ENCODE assay signal across 11 cellular contexts in the genomic region with DNA sequence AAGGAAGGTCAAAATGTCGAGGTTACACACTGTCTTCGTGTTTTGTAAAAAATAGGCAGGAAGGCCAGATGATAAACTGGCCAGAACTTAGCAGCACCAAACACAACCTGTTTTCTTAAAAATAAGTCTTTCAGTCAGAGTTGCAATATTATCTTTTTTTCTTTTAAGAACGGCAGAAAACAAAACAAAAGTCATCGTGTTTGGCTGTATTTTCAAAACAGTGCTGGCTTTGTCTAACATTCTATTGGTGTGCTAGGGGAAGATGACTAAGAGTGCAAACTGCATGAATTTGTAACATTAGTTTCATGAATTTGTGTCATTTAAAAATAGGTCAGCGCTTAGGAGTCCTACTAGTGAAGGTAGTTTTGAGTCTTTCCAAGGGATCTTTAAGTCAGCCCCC. TPM values are rescaled to one million over a fixed set of nuclear protein-coding genes. Genes with fewer than 3 reads are reported as not detected.
DNase-seq lines count a peak whose midpoint lies in the region; ATAC-seq and TF ChIP-seq lines count a peak whose summit lies in the region.
"Had no signal": no experiment of that assay in that cellular context is flagged by ENCODE, and none has a peak within 500 bp of the region (broad histone marks: within the 10 kb centered on the region; RNA-seq: fewer than 3 reads in every experiment).

No MANE protein-coding gene starts in this region.

- in situ Hi-C loops in mammary epithelial cell (cut with MboI; ENCODE audit: low sequenced_read_pairs in 2 of 2), result loop anchor here in 1 of 2 donors (10.0 kb wide), 1 partner anchor 910 kb away; no protein-coding TSS in a partner anchor

- intact Hi-C loops in activated CD4-positive, alpha-beta T cell treated with anti-CD3 and anti-CD28 coated beads, Interleukin-2, amount 10 ng/mL, durations not matched to agents 24 days and 14 days (cut with micrococcal nuclease), result loop anchor here (5.0 kb wide), 1 partner anchor 633 kb away; no protein-coding TSS in a partner anchor
- intact Hi-C loops in mammary epithelial cell (cut with micrococcal nuclease), result loop anchor here (5.0 to 10.0 kb wide), 2 partner anchors 610 to 772 kb away; no protein-coding TSS in a partner anchor

- H3K27ac Mint-ChIP-seq in activated CD4-positive, alpha-beta T cell treated with anti-CD3 and anti-CD28 coated beads, Interleukin-2, amount 10 ng/mL, durations not matched to agents 24 days and 14 days, result peak overlapping the region; percentile 88

- peak overlapping the region in 2 of 3 experiments; percentile 26 to 42 for H3K4me3 ChIP-seq in mammary epithelial cell (replicated peaks in 1 of 3; ENCODE audit: insufficient read depth in 1 of 3, low read depth in 2 of 3, low read length in 3 of 3)

- H3K27ac ChIP-seq in mammary epithelial cell (ENCODE audit: insufficient read depth, low read depth, low read length), result peak overlapping the region; percentile 18
- H3K27ac ChIP-seq in substantia nigra (ENCODE audit: low read depth, low read length, poor library complexity, severe bottlenecking), result peak overlapping the region; percentile 62

- no peaks in the 10 kb centered on the region for H3K9me3 Mint-ChIP-seq in activated CD4-positive, alpha-beta T cell treated with anti-CD3 and anti-CD28 coated beads, Interleukin-2, amount 10 ng/mL, durations not matched to agents 24 days and 14 days
- H3K9me3 Mint-ChIP-seq: activated naive CD4-positive, alpha-beta T cell treated with anti-CD3 and anti-CD28 coated beads, Interleukin-2, amount 50 U/mL, for 72 hours had no signal

- H3K79me2 ChIP-seq in mammary epithelial cell (ENCODE audit: insufficient read depth, low read length), result peaks cover 42% of the 10 kb centered on the region

- ATAC-seq in GM21786 (IDR thresholded peaks at IDR 0.05; ENCODE audit: unreplicated experiment), result no peak

- BruUV-seq in mammary epithelial cell (replicated peaks; lab: Mats Ljungman, UMichigan), result no TSS peak

- H4K20me1 ChIP-seq in mammary epithelial cell (ENCODE audit: insufficient read depth, low read length), result no peaks in the 10 kb centered on the region

- H3K9me3 ChIP-seq in mammary epithelial cell (replicated peaks; ENCODE audit: insufficient read depth, low read length), result no peaks in the 10 kb centered on the region

- DNase-seq in activated CD4-positive, alpha-beta T cell treated with anti-CD3 and anti-CD28 coated beads, Interleukin-2, amount 10 ng/mL, durations not matched to agents 24 days and 14 days, result peak; percentile 41
- DNase-seq in activated CD4-positive, alpha-beta T cell treated with anti-CD3 and anti-CD28 coated beads for 1 hour, result no peak
- DNase-seq in mammary epithelial cell (peak; percentile 39), lung microvascular endothelial cell (ENCODE audit: low read depth in 2 of 2) (peak; percentile 21 to 42), substantia nigra (lab: John Stamatoyannopoulos, UW) (no peak), NOMO-1 (lab: John Stamatoyannopoulos, UW; ENCODE audit: unreplicated experiment in 2 of 2) (no peak), D341Med (ENCODE audit: low spot score) (no peak)
- DNase-seq: retina; stimulated activated naive CD4-positive, alpha-beta T cell had no signal

- H3K27me3 ChIP-seq in mammary epithelial cell (ENCODE audit: insufficient read depth, low read length), result no peaks in the 10 kb centered on the region

- peak overlapping the region; percentile 21 for H2AFZ ChIP-seq in mammary epithelial cell (ENCODE audit: low read depth, low read length)

- H3K36me3 Mint-ChIP-seq in activated CD4-positive, alpha-beta T cell treated with anti-CD3 and anti-CD28 coated beads, Interleukin-2, amount 10 ng/mL, durations not matched to agents 24 days and 14 days (ENCODE audit: low read depth), result peaks cover 53% of the 10 kb centered on the region

- H3K4me1 Mint-ChIP-seq in activated CD4-positive, alpha-beta T cell treated with anti-CD3 and anti-CD28 coated beads, Interleukin-2, amount 10 ng/mL, durations not matched to agents 24 days and 14 days, result peaks cover 24% of the 10 kb centered on the region

- peak overlapping the region; percentile 1 for H3K9ac ChIP-seq in mammary epithelial cell (ENCODE audit: insufficient read depth, low read length)

- H3K4me1 ChIP-seq in mammary epithelial cell (ENCODE audit: insufficient read depth, low read length), result peaks cover 17% of the 10 kb centered on the region

- H3K36me3 ChIP-seq in mammary epithelial cell (ENCODE audit: insufficient read depth, low read length), result no peaks in the 10 kb centered on the region

- CTCF ChIA-PET in mammary epithelial cell (lab: Charles Lee; ENCODE audit: low non-redundant PET), result no interaction called here

- dilution Hi-C loops in mammary epithelial cell (cut with HindIII; ENCODE audit: low sequenced_read_pairs), result no loop called here

- H3K4me3 Mint-ChIP-seq in activated CD4-positive, alpha-beta T cell treated with anti-CD3 and anti-CD28 coated beads, Interleukin-2, amount 10 ng/mL, durations not matched to agents 24 days and 14 days, result peak overlapping the region; percentile 87

- peaks cover 5% of the 10 kb centered on the region for H3K27me3 Mint-ChIP-seq in activated CD4-positive, alpha-beta T cell treated with anti-CD3 and anti-CD28 coated beads, Interleukin-2, amount 10 ng/mL, durations not matched to agents 24 days and 14 days

- no peak for TF ChIP-seq CTCF in mammary epithelial cell (conservative IDR thresholded peaks at IDR 0.05 in 1 of 2, IDR thresholded peaks at IDR 0.05 in 1 of 2; ENCODE audit: extremely low read depth in 1 of 2, insufficient read depth in 1 of 2, low read depth in 1 of 2, low read length in 2 of 2)

- peak overlapping the region; percentile 95 for H3K4me2 ChIP-seq in mammary epithelial cell (ENCODE audit: insufficient read depth, low read depth, low read length)

- 20% methylated on average over 5 of the region's 5 CpGs for WGBS in mammary epithelial cell (ENCODE audit: low coverage, missing lambda C conversion rate)

RNA-seq across cellular contexts. Expression of a gene that starts 5.3 kb away (rescaled TPM):
- 61.5 and 62.8 TPM in 2 replicates for total RNA-seq in activated CD4-positive, alpha-beta T cell treated with anti-CD3 and anti-CD28 coated beads, Interleukin-2, amount 10 ng/mL, durations not matched to agents 24 days and 14 days
- total RNA-seq in mammary epithelial cell, result 10 to 100 TPM; 10.3 to 27.0 TPM
- polyA plus RNA-seq in mammary epithelial cell, result 3.2 TPM
- 3.1 TPM for polyA minus RNA-seq in mammary epithelial cell
- 23.8 and 70.0 TPM in 2 replicates for total RNA-seq in lung microvascular endothelial cell

Comparison
In these comparisons a context has a peak if more than half of its experiments do, and no peak if none do; other contexts are left out.
1. DNase-seq: peak in activated CD4-positive, alpha-beta T cell treated with anti-CD3 and anti-CD28 coated beads, Interleukin-2, amount 10 ng/mL, durations not matched to agents 24 days and 14 days (single experiment), mammary epithelial cell (single experiment) and lung microvascular endothelial cell (2 of 2); none in activated CD4-positive, alpha-beta T cell treated with anti-CD3 and anti-CD28 coated beads for 1 hour (single experiment), substantia nigra (0 of 49), NOMO-1 (0 of 2) and D341Med (single experiment).